Comparison of ENCODE assay signal across 23 cellular contexts in genomic region chr1:209250970-209251636, GRCh38.
DNase-seq lines count a peak whose midpoint lies in the region; ATAC-seq and TF ChIP-seq lines count a peak whose summit lies in the region.
"Had no signal": no experiment of that assay in that cellular context is flagged by ENCODE, and none has a peak within 500 bp of the region (broad histone marks: within the 10 kb centered on the region; RNA-seq: fewer than 3 reads in every experiment).

No MANE protein-coding gene starts in this region.

- TF ChIP-seq POLR2A in adrenal gland (IDR thresholded peaks at IDR 0.05) = no peak

- WGBS in adrenal gland, 4 donors = 93 to 96% (median 95%) methylated on average over 3 of the region's 3 CpGs

- TF ChIP-seq CTCF in epithelial cell of proximal tubule (conservative IDR thresholded peaks at IDR 0.05; ENCODE audit: low read depth, low read length) = peak; percentile 20
- no peak for TF ChIP-seq CTCF in adrenal gland (IDR thresholded peaks at IDR 0.05)

- no peaks in the 10 kb centered on the region for H3K36me3 ChIP-seq in adrenal gland (replicated peaks in 1 of 2)
- H3K36me3 ChIP-seq: HAP-1, left ventricle myocardium inferior had no signal

- H3K27me3 ChIP-seq in adrenal gland = no peaks in the 10 kb centered on the region

- intact Hi-C loops in Right ventricle myocardium superior (cut with DNase I) = no loop called here
- intact Hi-C loops in adrenal gland (cut with DNase I) = loop anchor here in 1 of 2 donors (10.0 kb wide), 1 partner anchor 104 kb away; no protein-coding TSS in a partner anchor

- H3K4me1 ChIP-seq in adrenal gland (replicated peaks in 1 of 2) = no peaks in the 10 kb centered on the region
- H3K4me1 ChIP-seq: HAP-1, left ventricle myocardium inferior had no signal

- no peak overlapping the region for H3K27ac ChIP-seq in adrenal gland
- H3K27ac ChIP-seq: left ventricle myocardium inferior had no signal

- H3K4me3 ChIP-seq in epithelial cell of proximal tubule (ENCODE audit: low read depth, low read length) (no peak overlapping the region), adrenal gland (no peak overlapping the region)
- H3K4me3 ChIP-seq: HAP-1, left ventricle myocardium inferior, smooth muscle cell had no signal

- DNase-seq in DMS79 treated with DMSO at 0.1 percent for 48 hours (lab: John Stamatoyannopoulos, UW) = peak; percentile 53
- DNase-seq in DMS79 (lab: John Stamatoyannopoulos, UW) = no peak
- DNase-seq in DMS 273 treated with DMSO at 0.1 percent for 48 hours (lab: John Stamatoyannopoulos, UW) = peak; percentile 92
- DNase-seq in NCI-H446 (lab: John Stamatoyannopoulos, UW) = peak; percentile 98 to 99
- DNase-seq in epithelial cell of proximal tubule (ENCODE audit: low read depth) = no peak
- no peak for DNase-seq in Right ventricle myocardium superior
- DNase-seq in adrenal gland = no peak
- DNase-seq in RKO (ENCODE audit: low spot score) = no peak
- DNase-seq: activated CD4-positive, alpha-beta T cell treated with anti-CD3 and anti-CD28 coated beads for 36 hours; activated T-cell treated with anti-CD3 and anti-CD28 coated beads, Interleukin-2, amount 50 U/mL, for 4 hours; CD8-positive, alpha-beta memory T cell; effector CD8-positive, alpha-beta T cell; EL; hippocampal formation; left ventricle myocardium inferior; naive thymus-derived CD8-positive, alpha-beta T cell; RPMI8226; stimulated activated CD4-positive, alpha-beta T cell treated with anti-CD3 and anti-CD28 coated beads, Interleukin-2, amount 100 ng/mL, for 24 hours; T-helper 17 cell had no signal

- ATAC-seq in Right ventricle myocardium superior (ENCODE audit: poor library complexity) = no peak
- ATAC-seq: activated CD4-positive, alpha-beta T cell treated with anti-CD3 and anti-CD28 coated beads for 36 hours; activated T-cell treated with anti-CD3 and anti-CD28 coated beads, Interleukin-2, amount 50 U/mL, for 4 hours; esophagus mucosa; naive thymus-derived CD8-positive, alpha-beta T cell; T-helper 17 cell had no signal

- no peaks in the 10 kb centered on the region for H3K9me3 ChIP-seq in adrenal gland (replicated peaks in 1 of 3)
- H3K9me3 ChIP-seq: HAP-1, left ventricle myocardium inferior, SK-N-SH had no signal

Comparison
In these comparisons a context has a peak if more than half of its experiments do, and no peak if none do; other contexts are left out.
1. DNase-seq: peak in DMS79 treated with DMSO at 0.1 percent for 48 hours (single experiment), DMS 273 treated with DMSO at 0.1 percent for 48 hours (single experiment) and NCI-H446 (2 of 2); none in DMS79 (single experiment), epithelial cell of proximal tubule (single experiment), Right ventricle myocardium superior (single experiment), adrenal gland (0 of 7) and RKO (single experiment).